ENCODE assay signal across 17 cellular contexts in the genomic region with DNA sequence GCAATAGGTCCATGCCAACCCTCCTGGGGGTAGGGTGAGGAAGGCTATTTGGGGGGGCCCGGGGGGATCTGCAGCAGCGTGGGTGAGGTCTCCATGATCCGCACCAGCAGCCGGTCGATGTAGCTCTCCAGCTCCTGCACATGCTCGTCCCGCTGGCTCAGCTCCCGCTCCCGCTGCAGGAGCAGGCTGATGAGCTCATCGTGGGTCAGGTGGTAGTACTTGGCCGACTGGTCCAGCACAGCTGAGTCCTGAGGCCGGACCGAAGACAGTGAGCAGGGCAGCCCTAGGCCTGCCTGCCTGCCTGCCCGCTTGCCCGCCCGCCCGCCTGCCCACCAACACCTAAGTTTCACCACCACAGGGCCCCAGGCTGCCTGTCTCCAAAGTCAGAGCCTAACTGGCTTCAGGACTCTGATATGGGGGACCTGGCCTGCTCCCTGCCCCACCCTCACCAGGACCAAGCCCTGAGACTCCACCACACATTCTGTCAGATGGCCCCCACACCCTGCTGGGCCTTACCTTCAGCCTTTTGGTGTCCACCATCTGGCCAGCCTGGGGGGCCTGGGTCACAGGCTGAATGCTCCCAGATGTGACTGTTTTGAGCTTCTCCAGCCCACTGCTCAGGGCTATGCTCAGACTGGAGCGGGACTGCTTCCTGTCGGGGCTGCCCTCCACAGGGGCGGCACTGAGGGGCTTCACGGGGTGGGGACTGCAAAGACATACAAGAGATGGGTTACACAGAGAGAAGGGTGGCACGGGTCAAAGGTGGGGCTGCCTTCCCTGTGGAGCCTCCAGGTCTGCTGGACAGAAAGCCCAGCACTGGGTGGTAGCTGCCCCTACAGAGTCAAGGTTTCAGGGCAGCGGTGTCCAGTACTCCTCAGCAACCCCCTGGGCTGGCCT. TPM values are rescaled to one million over a fixed set of nuclear protein-coding genes. Genes with fewer than 3 reads are reported as not detected.
A peak's percentile ranks its signal among the peaks of the same experiment; 100 is the strongest.
DNase-seq lines count a peak whose midpoint lies in the region; ATAC-seq and TF ChIP-seq lines count a peak whose summit lies in the region.
"Had no signal": no experiment of that assay in that cellular context is flagged by ENCODE, and none has a peak within 500 bp of the region (broad histone marks: within the 10 kb centered on the region; RNA-seq: fewer than 3 reads in every experiment).

No MANE protein-coding gene starts in this region.

- H3K4me2 ChIP-seq in fibroblast of lung (ENCODE audit: extremely low read depth, insufficient read depth, low read length) (no peak overlapping the region), neuronal stem cell (ENCODE audit: insufficient read depth, low read length, poor library complexity, severe bottlenecking) (no peak overlapping the region)

- H3K27me3 ChIP-seq in fibroblast of lung (ENCODE audit: control insufficient read depth, insufficient read depth, low read length) (no peaks in the 10 kb centered on the region), neuronal stem cell (ENCODE audit: control insufficient read depth in 3 of 3, insufficient read depth in 3 of 3, low read depth in 1 of 3, low read length in 3 of 3) (peaks cover 0 to 9% (median 8%) of the 10 kb centered on the region in 3 experiments), upper lobe of right lung (no peaks in the 10 kb centered on the region)
- H3K27me3 ChIP-seq: foreskin keratinocyte, SJCRH30 had no signal

- H2BK15ac ChIP-seq in neuronal stem cell (ENCODE audit: low read length) = no peak overlapping the region

- no CpG with 5 or more reads among the region's 23 CpGs for WGBS in neuronal stem cell (ENCODE audit: extremely low coverage in 2 of 2, insufficient read length in 2 of 2, insufficient replicate concordance in 1 of 2), 2 donors

- no peak overlapping the region for H3K4me3 ChIP-seq in fibroblast of lung (replicated peaks in 1 of 4; ENCODE audit: control extremely low read depth in 1 of 4, insufficient read depth in 1 of 4, low read depth in 3 of 4, low read length in 4 of 4)
- no peak overlapping the region for H3K4me3 ChIP-seq in neuronal stem cell (ENCODE audit: low read length in 2 of 2)
- H3K4me3 ChIP-seq in upper lobe of right lung = no peak overlapping the region
- H3K4me3 ChIP-seq: SJCRH30 had no signal

- H3K23ac ChIP-seq in neuronal stem cell (ENCODE audit: low read depth, low read length, poor library complexity) = no peak overlapping the region

- H2BK12ac ChIP-seq in neuronal stem cell (ENCODE audit: low read length) = no peak overlapping the region

- no peak overlapping the region for H4K8ac ChIP-seq in neuronal stem cell (ENCODE audit: low read depth, low read length)

- H3K79me1 ChIP-seq in neuronal stem cell (ENCODE audit: low read depth, low read length) = no peaks in the 10 kb centered on the region

- H2BK120ac ChIP-seq in neuronal stem cell (ENCODE audit: low read depth, low read length) = no peak overlapping the region

- no peaks in the 10 kb centered on the region for H4K20me1 ChIP-seq in fibroblast of lung (ENCODE audit: control insufficient read depth, extremely low read depth, insufficient read depth, low read length)

- H3K18ac ChIP-seq in neuronal stem cell (ENCODE audit: low read length) = no peak overlapping the region

- no peaks in the 10 kb centered on the region for H3K9me3 ChIP-seq in fibroblast of lung (ENCODE audit: control insufficient read depth, insufficient read depth, low read depth, low read length)
- H3K9me3 ChIP-seq in neuronal stem cell (replicated peaks in 1 of 2; ENCODE audit: control insufficient read depth in 2 of 2, insufficient read depth in 1 of 2, low read depth in 1 of 2, low read length in 2 of 2) = no peaks in the 10 kb centered on the region
- H3K9me3 ChIP-seq in upper lobe of right lung = no peaks in the 10 kb centered on the region
- H3K9me3 ChIP-seq: SJCRH30 had no signal

- ATAC-seq in Right ventricle myocardium superior (ENCODE audit: poor library complexity) (no peak), left cardiac atrium (no peak), upper lobe of right lung (no peak), HG03045 (IDR thresholded peaks at IDR 0.05; ENCODE audit: unreplicated experiment) (no peak), GM21528 (IDR thresholded peaks at IDR 0.05; ENCODE audit: low FRiP score, unreplicated experiment) (no peak)
- ATAC-seq: foreskin keratinocyte; stimulated activated naive B cell treated with anti-CD40 and anti-IgM and Interleukin-4, amounts not matched to agents 10 μg/mL and 1 μg/mL and 100 μg/mL, for 72 hours had no signal

- peak overlapping the region; percentile 91 for H3K14ac ChIP-seq in neuronal stem cell (ENCODE audit: low read length)

- H3K36me3 ChIP-seq in fibroblast of lung (ENCODE audit: control insufficient read depth, insufficient read depth, low read length) = peaks cover 8% of the 10 kb centered on the region
- H3K36me3 ChIP-seq in neuronal stem cell (replicated peaks in 1 of 2; ENCODE audit: control insufficient read depth in 2 of 2, insufficient read depth in 2 of 2, low read length in 2 of 2) = no peaks in the 10 kb centered on the region
- H3K36me3 ChIP-seq in upper lobe of right lung = no peaks in the 10 kb centered on the region
- H3K36me3 ChIP-seq: SJCRH30 had no signal

- intact Hi-C loops in Right ventricle myocardium superior (cut with DNase I) (no loop called here), left cardiac atrium (cut with DNase I) (loop anchor here in 1 of 2 donors (10.0 kb wide), 1 partner anchor 181 kb away; no protein-coding TSS in a partner anchor), upper lobe of right lung (cut with DNase I) (no loop called here)

- H3K9ac ChIP-seq in fibroblast of lung (ENCODE audit: insufficient read depth, low read length) = no peak overlapping the region
- H3K9ac ChIP-seq in neuronal stem cell (ENCODE audit: low read depth, low read length, poor library complexity) = no peak overlapping the region

- H3K27ac ChIP-seq in fibroblast of lung (ENCODE audit: insufficient read depth, low read length) = no peak overlapping the region
- H3K27ac ChIP-seq in neuronal stem cell (replicated peaks; ENCODE audit: low read length) = no peak overlapping the region
- no peak overlapping the region for H3K27ac ChIP-seq in upper lobe of right lung
- H3K27ac ChIP-seq: foreskin keratinocyte, SJCRH30 had no signal

- DNase-seq in Right ventricle myocardium superior = peak; percentile 70
- no peak for DNase-seq in left cardiac atrium
- peak; percentile 30 to 64 for DNase-seq in fibroblast of lung (ENCODE audit: low read depth in 2 of 2)
- no peak for DNase-seq in neuronal stem cell (ENCODE audit: low spot score)
- DNase-seq in upper lobe of right lung = peak; percentile 52
- no peak for DNase-seq in DMS79 (lab: John Stamatoyannopoulos, UW)
- DNase-seq: COR-L47; effector CD4-positive, alpha-beta T cell; foreskin keratinocyte; immature natural killer cell; NCI-H1105 treated with DMSO at 0.1 percent for 48 hours; NK-92 treated with Interleukin-12 subunit alpha and Interleukin-12 subunit beta, amount 100 ng/mL, for 24 hours; SJCRH30; stimulated activated naive B cell treated with anti-CD40 and anti-IgM and Interleukin-4, amounts not matched to agents 10 μg/mL and 1 μg/mL and 100 μg/mL, for 72 hours; T1000 had no signal

- H2BK5ac ChIP-seq in neuronal stem cell (ENCODE audit: low read length) = no peak overlapping the region

- no peak overlapping the region for H4K91ac ChIP-seq in neuronal stem cell (ENCODE audit: low read depth, low read length, poor library complexity)

- no peak overlapping the region for H2AK5ac ChIP-seq in neuronal stem cell (ENCODE audit: low read depth, low read length)

- H3K4me1 ChIP-seq in fibroblast of lung (ENCODE audit: control insufficient read depth, extremely low read depth, insufficient read depth, low read length) (peaks cover 4% of the 10 kb centered on the region), neuronal stem cell (ENCODE audit: control insufficient read depth in 2 of 2, insufficient read depth in 1 of 2, low read depth in 1 of 2, low read length in 2 of 2) (peaks cover 2 to 6% of the 10 kb centered on the region in 2 donors), upper lobe of right lung (peaks cover 11% of the 10 kb centered on the region)
- H3K4me1 ChIP-seq: foreskin keratinocyte, SJCRH30 had no signal

- TF ChIP-seq CTCF in fibroblast of lung (conservative IDR thresholded peaks at IDR 0.05 in 1 of 2, IDR thresholded peaks at IDR 0.05 in 1 of 2; ENCODE audit: low read depth in 1 of 2, low read length in 2 of 2) = no peak
- no peak for TF ChIP-seq CTCF in upper lobe of right lung (IDR thresholded peaks at IDR 0.05)

- no peak overlapping the region for H3K4ac ChIP-seq in neuronal stem cell (ENCODE audit: low read length)

- H3K79me2 ChIP-seq in fibroblast of lung (ENCODE audit: control insufficient read depth, insufficient read depth, low read length) = no peaks in the 10 kb centered on the region

- H2AFZ ChIP-seq in fibroblast of lung (ENCODE audit: low read length) (no peak overlapping the region), neuronal stem cell (ENCODE audit: low read length) (no peak overlapping the region)

RNA-seq across cellular contexts. Expression of a gene that starts 4.2 kb away (rescaled TPM):
- total RNA-seq in Right ventricle myocardium superior (9.7 TPM), left cardiac atrium (10 to 100 TPM in 1 of 2 donors, 1 to 10 TPM in 1; 9.0 to 10.5 TPM), fibroblast of lung (10.0 and 13.9 TPM in 2 replicates), upper lobe of right lung (13.1 TPM)
- 5.8 and 11.0 TPM in 2 replicates for polyA plus RNA-seq in fibroblast of lung
- polyA plus RNA-seq in fibroblast of lung (2012) = 5.7 and 11.0 TPM in 2 replicates
- 14.8 and 24.7 TPM in 2 replicates for polyA minus RNA-seq in fibroblast of lung (ENCODE audit: low replicate concordance)
- polyA plus RNA-seq in neuronal stem cell (2013, experiment 1 of 2) = 2.9 TPM
- 3.1 TPM for polyA plus RNA-seq in neuronal stem cell (2013, experiment 2 of 2)

RNA-seq across cellular contexts. Expression of a gene that starts 37.0 kb away (rescaled TPM):
- total RNA-seq in Right ventricle myocardium superior (17.9 TPM), left cardiac atrium (10 to 100 TPM; 21.7 to 31.8 TPM), fibroblast of lung (22.3 and 35.0 TPM in 2 replicates), upper lobe of right lung (28.8 TPM)
- polyA plus RNA-seq in fibroblast of lung = 27.7 TPM in 2 replicates
- polyA plus RNA-seq in fibroblast of lung (2012) = 29.7 and 35.4 TPM in 2 replicates
- 68.2 and 91.5 TPM in 2 replicates for polyA minus RNA-seq in fibroblast of lung (ENCODE audit: low replicate concordance)
- polyA plus RNA-seq in neuronal stem cell (2013, experiment 1 of 2) = 8.1 TPM
- 7.9 TPM for polyA plus RNA-seq in neuronal stem cell (2013, experiment 2 of 2)

Comparison
In these comparisons a context has a peak if more than half of its experiments do, and no peak if none do; other contexts are left out.
1. DNase-seq: peak in Right ventricle myocardium superior (single experiment), fibroblast of lung (2 of 2) and upper lobe of right lung (single experiment); none in left cardiac atrium (single experiment), neuronal stem cell (single experiment) and DMS79 (single experiment).